Comparison of ENCODE assay signal across 1 cellular context in the genomic region with DNA sequence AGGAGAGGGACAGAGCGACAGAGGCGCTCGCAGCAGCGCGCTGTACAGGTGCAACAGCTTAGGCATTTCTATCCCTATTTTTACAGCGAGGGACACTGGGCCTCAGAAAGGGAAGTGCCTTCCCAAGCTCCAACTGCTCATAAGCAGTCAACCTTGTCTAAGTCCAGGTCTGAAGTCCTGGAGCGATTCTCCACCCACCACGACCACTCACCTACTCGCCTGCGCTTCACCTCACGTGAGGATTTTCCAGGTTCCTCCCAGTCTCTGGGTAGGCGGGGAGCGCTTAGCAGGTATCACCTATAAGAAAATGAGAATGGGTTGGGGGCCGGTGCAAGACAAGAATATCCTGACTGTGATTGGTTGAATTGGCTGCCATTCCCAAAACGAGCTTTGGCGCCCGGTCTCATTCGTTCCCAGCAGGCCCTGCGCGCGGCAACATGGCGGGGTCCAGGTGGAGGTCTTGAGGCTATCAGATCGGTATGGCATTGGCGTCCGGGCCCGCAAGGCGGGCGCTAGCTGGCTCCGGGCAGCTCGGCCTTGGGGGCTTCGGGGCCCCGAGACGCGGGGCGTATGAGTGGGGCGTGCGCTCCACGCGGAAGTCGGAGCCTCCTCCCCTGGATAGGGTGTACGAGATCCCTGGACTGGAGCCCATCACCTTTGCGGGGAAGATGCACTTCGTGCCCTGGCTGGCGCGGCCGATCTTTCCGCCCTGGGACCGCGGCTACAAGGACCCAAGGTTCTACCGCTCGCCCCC.
TF ChIP-seq lines count a peak whose summit lies in the region.

A gene with protein sequence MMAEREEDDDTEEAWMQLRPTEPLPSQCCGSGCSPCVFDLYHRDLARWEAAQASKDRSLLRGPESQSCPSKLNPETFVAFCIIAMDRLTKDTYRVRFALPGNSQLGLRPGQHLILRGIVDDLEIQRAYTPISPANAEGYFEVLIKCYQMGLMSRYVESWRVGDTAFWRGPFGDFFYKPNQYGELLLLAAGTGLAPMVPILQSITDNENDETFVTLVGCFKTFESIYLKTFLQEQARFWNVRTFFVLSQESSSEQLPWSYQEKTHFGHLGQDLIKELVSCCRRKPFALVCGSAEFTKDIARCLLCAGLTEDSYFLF (minus strand): TSS at position 266 of the 754 bp plus-strand sequence. CDS start 4,414 bp downstream, outside the sequence.
A gene (plus strand): TSS at position 403 of the 754 bp plus-strand sequence. CDS start 77 bp downstream, at position 480.

TF ChIP-seq in WTC11, 78 proteins besides CTCF, POLR2A, EP300 and RAD21 (continued from another document):
- TF ChIP-seq, protein P1, sequence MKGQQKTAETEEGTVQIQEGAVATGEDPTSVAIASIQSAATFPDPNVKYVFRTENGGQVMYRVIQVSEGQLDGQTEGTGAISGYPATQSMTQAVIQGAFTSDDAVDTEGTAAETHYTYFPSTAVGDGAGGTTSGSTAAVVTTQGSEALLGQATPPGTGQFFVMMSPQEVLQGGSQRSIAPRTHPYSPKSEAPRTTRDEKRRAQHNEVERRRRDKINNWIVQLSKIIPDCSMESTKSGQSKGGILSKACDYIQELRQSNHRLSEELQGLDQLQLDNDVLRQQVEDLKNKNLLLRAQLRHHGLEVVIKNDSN (CRISPR knock-in tag; IDR thresholded peaks at IDR 0.05): peak; percentile 76
- TF ChIP-seq ZNF232 (CRISPR knock-in tag; IDR thresholded peaks at IDR 0.05) (peak; percentile 9; the same call in 1 of the 2 replicates), SMAD4 (CRISPR knock-in tag; IDR thresholded peaks at IDR 0.05) (no peak; the same call in 1 of the 2 replicates), GABPB1 (CRISPR knock-in tag; IDR thresholded peaks at IDR 0.05) (0 out of 2 replicates have a peak, but pooled peaks have one; percentile 22), CREM (CRISPR knock-in tag; IDR thresholded peaks at IDR 0.05) (peak; percentile 62)
- TF ChIP-seq, protein P2, sequence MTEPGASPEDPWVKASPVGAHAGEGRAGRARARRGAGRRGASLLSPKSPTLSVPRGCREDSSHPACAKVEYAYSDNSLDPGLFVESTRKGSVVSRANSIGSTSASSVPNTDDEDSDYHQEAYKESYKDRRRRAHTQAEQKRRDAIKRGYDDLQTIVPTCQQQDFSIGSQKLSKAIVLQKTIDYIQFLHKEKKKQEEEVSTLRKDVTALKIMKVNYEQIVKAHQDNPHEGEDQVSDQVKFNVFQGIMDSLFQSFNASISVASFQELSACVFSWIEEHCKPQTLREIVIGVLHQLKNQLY (CRISPR knock-in tag; IDR thresholded peaks at IDR 0.05): no peak
- TF ChIP-seq, protein P3, sequence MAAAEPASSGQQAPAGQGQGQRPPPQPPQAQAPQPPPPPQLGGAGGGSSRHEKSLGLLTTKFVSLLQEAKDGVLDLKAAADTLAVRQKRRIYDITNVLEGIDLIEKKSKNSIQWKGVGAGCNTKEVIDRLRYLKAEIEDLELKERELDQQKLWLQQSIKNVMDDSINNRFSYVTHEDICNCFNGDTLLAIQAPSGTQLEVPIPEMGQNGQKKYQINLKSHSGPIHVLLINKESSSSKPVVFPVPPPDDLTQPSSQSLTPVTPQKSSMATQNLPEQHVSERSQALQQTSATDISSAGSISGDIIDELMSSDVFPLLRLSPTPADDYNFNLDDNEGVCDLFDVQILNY (CRISPR knock-in tag; IDR thresholded peaks at IDR 0.05): peak; percentile 71; the same call in 1 of the 2 replicates
- TF ChIP-seq, protein P4, sequence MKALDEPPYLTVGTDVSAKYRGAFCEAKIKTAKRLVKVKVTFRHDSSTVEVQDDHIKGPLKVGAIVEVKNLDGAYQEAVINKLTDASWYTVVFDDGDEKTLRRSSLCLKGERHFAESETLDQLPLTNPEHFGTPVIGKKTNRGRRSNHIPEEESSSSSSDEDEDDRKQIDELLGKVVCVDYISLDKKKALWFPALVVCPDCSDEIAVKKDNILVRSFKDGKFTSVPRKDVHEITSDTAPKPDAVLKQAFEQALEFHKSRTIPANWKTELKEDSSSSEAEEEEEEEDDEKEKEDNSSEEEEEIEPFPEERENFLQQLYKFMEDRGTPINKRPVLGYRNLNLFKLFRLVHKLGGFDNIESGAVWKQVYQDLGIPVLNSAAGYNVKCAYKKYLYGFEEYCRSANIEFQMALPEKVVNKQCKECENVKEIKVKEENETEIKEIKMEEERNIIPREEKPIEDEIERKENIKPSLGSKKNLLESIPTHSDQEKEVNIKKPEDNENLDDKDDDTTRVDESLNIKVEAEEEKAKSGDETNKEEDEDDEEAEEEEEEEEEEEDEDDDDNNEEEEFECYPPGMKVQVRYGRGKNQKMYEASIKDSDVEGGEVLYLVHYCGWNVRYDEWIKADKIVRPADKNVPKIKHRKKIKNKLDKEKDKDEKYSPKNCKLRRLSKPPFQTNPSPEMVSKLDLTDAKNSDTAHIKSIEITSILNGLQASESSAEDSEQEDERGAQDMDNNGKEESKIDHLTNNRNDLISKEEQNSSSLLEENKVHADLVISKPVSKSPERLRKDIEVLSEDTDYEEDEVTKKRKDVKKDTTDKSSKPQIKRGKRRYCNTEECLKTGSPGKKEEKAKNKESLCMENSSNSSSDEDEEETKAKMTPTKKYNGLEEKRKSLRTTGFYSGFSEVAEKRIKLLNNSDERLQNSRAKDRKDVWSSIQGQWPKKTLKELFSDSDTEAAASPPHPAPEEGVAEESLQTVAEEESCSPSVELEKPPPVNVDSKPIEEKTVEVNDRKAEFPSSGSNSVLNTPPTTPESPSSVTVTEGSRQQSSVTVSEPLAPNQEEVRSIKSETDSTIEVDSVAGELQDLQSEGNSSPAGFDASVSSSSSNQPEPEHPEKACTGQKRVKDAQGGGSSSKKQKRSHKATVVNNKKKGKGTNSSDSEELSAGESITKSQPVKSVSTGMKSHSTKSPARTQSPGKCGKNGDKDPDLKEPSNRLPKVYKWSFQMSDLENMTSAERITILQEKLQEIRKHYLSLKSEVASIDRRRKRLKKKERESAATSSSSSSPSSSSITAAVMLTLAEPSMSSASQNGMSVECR (CRISPR knock-in tag; IDR thresholded peaks at IDR 0.05; ENCODE audit: borderline replicate concordance): peak; percentile 78; the same call in 1 of the 2 replicates
- TF ChIP-seq, protein P5, sequence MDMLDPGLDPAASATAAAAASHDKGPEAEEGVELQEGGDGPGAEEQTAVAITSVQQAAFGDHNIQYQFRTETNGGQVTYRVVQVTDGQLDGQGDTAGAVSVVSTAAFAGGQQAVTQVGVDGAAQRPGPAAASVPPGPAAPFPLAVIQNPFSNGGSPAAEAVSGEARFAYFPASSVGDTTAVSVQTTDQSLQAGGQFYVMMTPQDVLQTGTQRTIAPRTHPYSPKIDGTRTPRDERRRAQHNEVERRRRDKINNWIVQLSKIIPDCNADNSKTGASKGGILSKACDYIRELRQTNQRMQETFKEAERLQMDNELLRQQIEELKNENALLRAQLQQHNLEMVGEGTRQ (CRISPR knock-in tag; IDR thresholded peaks at IDR 0.05): peak; percentile 77
- TF ChIP-seq, protein P6, sequence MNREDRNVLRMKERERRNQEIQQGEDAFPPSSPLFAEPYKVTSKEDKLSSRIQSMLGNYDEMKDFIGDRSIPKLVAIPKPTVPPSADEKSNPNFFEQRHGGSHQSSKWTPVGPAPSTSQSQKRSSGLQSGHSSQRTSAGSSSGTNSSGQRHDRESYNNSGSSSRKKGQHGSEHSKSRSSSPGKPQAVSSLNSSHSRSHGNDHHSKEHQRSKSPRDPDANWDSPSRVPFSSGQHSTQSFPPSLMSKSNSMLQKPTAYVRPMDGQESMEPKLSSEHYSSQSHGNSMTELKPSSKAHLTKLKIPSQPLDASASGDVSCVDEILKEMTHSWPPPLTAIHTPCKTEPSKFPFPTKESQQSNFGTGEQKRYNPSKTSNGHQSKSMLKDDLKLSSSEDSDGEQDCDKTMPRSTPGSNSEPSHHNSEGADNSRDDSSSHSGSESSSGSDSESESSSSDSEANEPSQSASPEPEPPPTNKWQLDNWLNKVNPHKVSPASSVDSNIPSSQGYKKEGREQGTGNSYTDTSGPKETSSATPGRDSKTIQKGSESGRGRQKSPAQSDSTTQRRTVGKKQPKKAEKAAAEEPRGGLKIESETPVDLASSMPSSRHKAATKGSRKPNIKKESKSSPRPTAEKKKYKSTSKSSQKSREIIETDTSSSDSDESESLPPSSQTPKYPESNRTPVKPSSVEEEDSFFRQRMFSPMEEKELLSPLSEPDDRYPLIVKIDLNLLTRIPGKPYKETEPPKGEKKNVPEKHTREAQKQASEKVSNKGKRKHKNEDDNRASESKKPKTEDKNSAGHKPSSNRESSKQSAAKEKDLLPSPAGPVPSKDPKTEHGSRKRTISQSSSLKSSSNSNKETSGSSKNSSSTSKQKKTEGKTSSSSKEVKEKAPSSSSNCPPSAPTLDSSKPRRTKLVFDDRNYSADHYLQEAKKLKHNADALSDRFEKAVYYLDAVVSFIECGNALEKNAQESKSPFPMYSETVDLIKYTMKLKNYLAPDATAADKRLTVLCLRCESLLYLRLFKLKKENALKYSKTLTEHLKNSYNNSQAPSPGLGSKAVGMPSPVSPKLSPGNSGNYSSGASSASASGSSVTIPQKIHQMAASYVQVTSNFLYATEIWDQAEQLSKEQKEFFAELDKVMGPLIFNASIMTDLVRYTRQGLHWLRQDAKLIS (CRISPR knock-in tag; IDR thresholded peaks at IDR 0.05; ENCODE audit: borderline replicate concordance): no peak
- TF ChIP-seq, protein P7, sequence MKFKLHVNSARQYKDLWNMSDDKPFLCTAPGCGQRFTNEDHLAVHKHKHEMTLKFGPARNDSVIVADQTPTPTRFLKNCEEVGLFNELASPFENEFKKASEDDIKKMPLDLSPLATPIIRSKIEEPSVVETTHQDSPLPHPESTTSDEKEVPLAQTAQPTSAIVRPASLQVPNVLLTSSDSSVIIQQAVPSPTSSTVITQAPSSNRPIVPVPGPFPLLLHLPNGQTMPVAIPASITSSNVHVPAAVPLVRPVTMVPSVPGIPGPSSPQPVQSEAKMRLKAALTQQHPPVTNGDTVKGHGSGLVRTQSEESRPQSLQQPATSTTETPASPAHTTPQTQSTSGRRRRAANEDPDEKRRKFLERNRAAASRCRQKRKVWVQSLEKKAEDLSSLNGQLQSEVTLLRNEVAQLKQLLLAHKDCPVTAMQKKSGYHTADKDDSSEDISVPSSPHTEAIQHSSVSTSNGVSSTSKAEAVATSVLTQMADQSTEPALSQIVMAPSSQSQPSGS (CRISPR knock-in tag; IDR thresholded peaks at IDR 0.05; ENCODE audit: borderline replicate concordance, low read depth): no peak
